13 cellular contexts compared by ENCODE assay signal in the genomic region with DNA sequence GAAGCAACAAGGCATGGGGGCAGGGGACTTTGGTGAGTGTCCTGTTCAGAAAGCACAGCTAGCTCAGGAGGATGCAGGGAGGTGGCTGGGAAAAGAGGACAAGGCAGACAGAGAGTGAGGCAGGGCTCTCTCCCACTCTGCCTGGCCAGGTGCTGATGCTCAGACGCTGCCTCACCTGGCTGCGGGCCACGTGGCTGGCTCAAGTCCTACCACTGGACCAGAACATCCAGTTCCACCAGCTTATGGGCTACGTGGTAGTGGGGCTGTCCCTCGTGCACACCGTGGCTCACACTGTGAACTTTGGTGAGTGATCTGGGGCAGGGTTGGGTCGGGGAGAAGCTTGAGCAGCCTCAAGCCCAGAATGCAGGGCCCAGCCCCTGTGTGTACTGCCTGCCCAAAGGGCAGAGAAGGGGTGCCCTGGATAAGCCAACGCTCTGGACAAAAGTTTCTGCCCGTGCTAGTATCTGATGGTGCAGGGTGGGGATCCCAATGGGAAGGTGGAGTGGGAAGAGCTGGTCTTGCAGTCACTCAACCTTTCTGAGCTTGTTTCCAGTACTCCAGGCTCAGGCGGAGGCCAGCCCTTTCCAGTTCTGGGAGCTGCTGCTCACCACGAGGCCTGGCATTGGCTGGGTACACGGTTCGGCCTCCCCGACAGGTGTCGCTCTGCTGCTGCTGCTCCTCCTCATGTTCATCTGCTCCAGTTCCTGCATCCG. TPM values are rescaled to one million over a fixed set of nuclear protein-coding genes. Genes with fewer than 3 reads are reported as not detected.
DNase-seq lines count a peak whose midpoint lies in the region; ATAC-seq, FAIRE-seq and TF ChIP-seq lines count a peak whose summit lies in the region.
"Had no signal": no experiment of that assay in that cellular context is flagged by ENCODE, and none has a peak within 500 bp of the region (broad histone marks: within the 10 kb centered on the region; RNA-seq: fewer than 3 reads in every experiment).

No MANE protein-coding gene starts in this region.

- H2AFZ ChIP-seq in keratinocyte (ENCODE audit: control insufficient read depth, low read length) = no peak overlapping the region

- DNase-seq in left ventricle myocardium inferior (no peak), left cardiac atrium (no peak), keratinocyte (ENCODE audit: low read depth, low spot score) (peak; percentile 48), urothelium cell line (ENCODE audit: low spot score) (no peak), amniotic stem cell (lab: John Stamatoyannopoulos, UW) (no peak)
- DNase-seq in activated naive CD4-positive, alpha-beta T cell (lab: John Stamatoyannopoulos, UW) = no peak
- DNase-seq: DMS79 treated with DMSO at 0.1 percent for 48 hours, heart right ventricle, NCI-H2029 had no signal

- H3K36me3 ChIP-seq in left ventricle myocardium inferior (no peaks in the 10 kb centered on the region), keratinocyte (ENCODE audit: control insufficient read depth in 2 of 2, extremely low read depth in 1 of 2, insufficient read depth in 2 of 2, low read length in 2 of 2) (no peaks in the 10 kb centered on the region)
- H3K36me3 ChIP-seq: adrenal gland, heart right ventricle had no signal

- H3K4me3 ChIP-seq in left ventricle myocardium inferior (no peak overlapping the region), keratinocyte (ENCODE audit: control insufficient read depth in 2 of 3, extremely low read depth in 1 of 3, insufficient read depth in 2 of 3, low read depth in 1 of 3, low read length in 3 of 3) (no peak overlapping the region)
- H3K4me3 ChIP-seq: adrenal gland, heart right ventricle had no signal

- peak; percentile 93 for FAIRE-seq in keratinocyte (lab: Jason Lieb, UNC)
- FAIRE-seq in urothelium cell line (lab: Jason Lieb, UNC) = peak; percentile 59
- FAIRE-seq: TTC549 had no signal

- H4K20me1 ChIP-seq in keratinocyte (ENCODE audit: control insufficient read depth, extremely low read depth, insufficient read depth, low read length) = no peaks in the 10 kb centered on the region

- ATAC-seq in left cardiac atrium = no peak
- ATAC-seq in GM19397 (IDR thresholded peaks at IDR 0.05; ENCODE audit: unreplicated experiment) = no peak

- TF ChIP-seq CTCF in left ventricle myocardium inferior (IDR thresholded peaks at IDR 0.05; ENCODE audit: borderline replicate concordance) (peak; percentile 37), VCaP (conservative IDR thresholded peaks at IDR 0.05) (no peak), keratinocyte (optimal IDR thresholded peaks at IDR 0.05 in 1 of 3, IDR thresholded peaks at IDR 0.05 in 1 of 3, conservative IDR thresholded peaks at IDR 0.05 in 1 of 3; ENCODE audit: extremely low read depth in 1 of 3, insufficient read depth in 2 of 3, low read length in 3 of 3) (peak; percentile 19 to 67 (median 48))

- H3K27ac ChIP-seq in left ventricle myocardium inferior (replicated peaks) (no peak overlapping the region), VCaP (peak overlapping the region; percentile 56), keratinocyte (ENCODE audit: control insufficient read depth, insufficient read depth, low read length) (no peak overlapping the region)
- H3K27ac ChIP-seq: adrenal gland, heart right ventricle had no signal

- H3K4me2 ChIP-seq in keratinocyte (ENCODE audit: control insufficient read depth, extremely low read depth, insufficient read depth, low read depth, low read length) = no peak overlapping the region

- no peak overlapping the region for H3K9ac ChIP-seq in keratinocyte (ENCODE audit: control insufficient read depth, extremely low read depth, insufficient read depth, low read length)

- intact Hi-C loops in left ventricle myocardium inferior (cut with micrococcal nuclease) = no loop called here
- intact Hi-C loops in left cardiac atrium (cut with DNase I) = no loop called here

- H3K79me2 ChIP-seq in keratinocyte (ENCODE audit: control insufficient read depth, insufficient read depth, low read length) = no peaks in the 10 kb centered on the region

- dilution Hi-C loops in keratinocyte (cut with MboI; ENCODE audit: extremely low pct_ligation_motif_present, low sequenced_read_pairs) = no loop called here

- H3K9me3 ChIP-seq in left ventricle myocardium inferior (replicated peaks) (no peaks in the 10 kb centered on the region), keratinocyte (ENCODE audit: control insufficient read depth, low read depth, low read length) (no peaks in the 10 kb centered on the region)
- H3K9me3 ChIP-seq: adrenal gland, heart right ventricle had no signal

- no peaks in the 10 kb centered on the region for H3K9me1 ChIP-seq in keratinocyte (ENCODE audit: control insufficient read depth, extremely low read depth, insufficient read depth, low read length)

- H3K4me1 ChIP-seq in left ventricle myocardium inferior (peaks cover 8% of the 10 kb centered on the region), keratinocyte (ENCODE audit: control insufficient read depth, extremely low read depth, insufficient read depth, low read length) (peaks cover 28% of the 10 kb centered on the region)

- peaks cover 68% of the 10 kb centered on the region for H3K27me3 ChIP-seq in left ventricle myocardium inferior (ENCODE audit: low read depth)
- H3K27me3 ChIP-seq in keratinocyte (ENCODE audit: control insufficient read depth, extremely low read depth, insufficient read depth, low read length) = no peaks in the 10 kb centered on the region

RNA-seq across cellular contexts. Expression of gene NOX5, which starts 20.9 kb away (rescaled TPM):
- total RNA-seq in left ventricle myocardium inferior (not detected), left cardiac atrium (under 1 TPM in 1 of 2 donors, not detected in 1; 0.18 TPM)
- polyA plus RNA-seq in keratinocyte = 0.09 to 0.18 TPM (median 0.16 TPM) in 3 replicates
- 0.16 TPM for polyA plus RNA-seq in keratinocyte (2011; ENCODE audit: low read depth)
- 0.02 and 0.05 TPM in 2 replicates for polyA plus RNA-seq in keratinocyte (2011; cell fraction: cytosol; rRNA removed)
- 0.55 and 0.71 TPM in 2 replicates for polyA plus RNA-seq in keratinocyte (2011; cell fraction: nucleus; rRNA removed)
- polyA plus RNA-seq in keratinocyte (2012; ENCODE audit: low replicate concordance) = 0.14 TPM in 2 replicates
- 0.03 to 0.49 TPM (median 0.19 TPM) in 3 replicates for polyA minus RNA-seq in keratinocyte
- not detected for polyA minus RNA-seq in keratinocyte (2011; cell fraction: cytosol; rRNA and poly(A)+ RNA removed)
- polyA minus RNA-seq in keratinocyte (2011; cell fraction: nucleus; rRNA and poly(A)+ RNA removed) = 0.16 and 0.21 TPM in 2 replicates
